ENCODE assay signal across 23 cellular contexts in genomic region chr1:59029366-59029765, GRCh38.
DNase-seq lines count a peak whose midpoint lies in the region; ATAC-seq and TF ChIP-seq lines count a peak whose summit lies in the region.
"Had no signal": no experiment of that assay in that cellular context is flagged by ENCODE, and none has a peak within 500 bp of the region (broad histone marks: within the 10 kb centered on the region; RNA-seq: fewer than 3 reads in every experiment).

No MANE protein-coding gene starts in this region.

- no peaks in the 10 kb centered on the region for H3K36me3 Mint-ChIP-seq in GM23338 (ENCODE audit: low read depth)
- H3K36me3 Mint-ChIP-seq: WTC11 had no signal

- no peak overlapping the region for H3K27ac ChIP-seq in GM23338 (ENCODE audit: low read depth)
- H3K27ac ChIP-seq: C4-2B, dorsolateral prefrontal cortex, heart left ventricle, left ventricle myocardium inferior, RWPE1 had no signal

- H2AFZ ChIP-seq in GM23338 = 0 out of 2 replicates have a peak overlapping the region, but pooled peaks have one; percentile 43

- no peaks in the 10 kb centered on the region for H3K4me1 ChIP-seq in GM23338 (ENCODE audit: insufficient read depth)
- H3K4me1 ChIP-seq in mucosa of stomach (ENCODE audit: control insufficient read depth, insufficient read depth, low read length) = peaks cover 39% of the 10 kb centered on the region
- H3K4me1 ChIP-seq: HAP-1 had no signal

- H3F3A ChIP-seq in GM23338 (replicated peaks; ENCODE audit: low read depth) = no peaks in the 10 kb centered on the region

- H3K27ac Mint-ChIP-seq in GM23338 = no peak overlapping the region
- H3K27ac Mint-ChIP-seq: nephron, WTC11 had no signal

- no peaks in the 10 kb centered on the region for H3K27me3 ChIP-seq in GM23338 (ENCODE audit: insufficient read depth)
- no peaks in the 10 kb centered on the region for H3K27me3 ChIP-seq in mucosa of stomach (ENCODE audit: control insufficient read depth, insufficient read depth, low read length)
- H3K27me3 ChIP-seq in H7 (ENCODE audit: control insufficient read depth, insufficient read depth, low read length) = no peaks in the 10 kb centered on the region
- H3K27me3 ChIP-seq: dorsolateral prefrontal cortex, heart left ventricle had no signal

- H3K36me3 ChIP-seq in GM23338 (ENCODE audit: insufficient read depth) (no peaks in the 10 kb centered on the region), mucosa of stomach (ENCODE audit: control insufficient read depth, insufficient read depth, low read length) (no peaks in the 10 kb centered on the region), H7 (replicated peaks; ENCODE audit: control insufficient read depth, insufficient read depth, low read length) (no peaks in the 10 kb centered on the region)
- H3K36me3 ChIP-seq: HAP-1, heart left ventricle, left ventricle myocardium inferior had no signal

- H3K4me2 ChIP-seq in GM23338 = no peak overlapping the region

- H3K9me3 ChIP-seq in mucosa of stomach (ENCODE audit: control insufficient read depth, low read length) = no peaks in the 10 kb centered on the region
- H3K9me3 ChIP-seq: HAP-1, heart left ventricle, left ventricle myocardium inferior had no signal

- H3K9me2 ChIP-seq in GM23338 (ENCODE audit: insufficient read depth) = peaks cover 12% of the 10 kb centered on the region; the same call in 1 of the 2 replicates

- H3K9me3 Mint-ChIP-seq in GM23338 = no peaks in the 10 kb centered on the region

- H3K4me3 Mint-ChIP-seq in GM23338 = no peak overlapping the region
- H3K4me3 Mint-ChIP-seq: nephron, WTC11 had no signal

- H4K20me1 ChIP-seq in GM23338 (replicated peaks; ENCODE audit: insufficient read depth) = no peaks in the 10 kb centered on the region

- TF ChIP-seq CTCF in GM23338 (conservative IDR thresholded peaks at IDR 0.05; ENCODE audit: low read depth in 2 of 2) = no peak

- H3K4me1 Mint-ChIP-seq in GM23338 = no peaks in the 10 kb centered on the region; the same call in 2 of the 3 replicates
- H3K4me1 Mint-ChIP-seq: WTC11 had no signal

- no peaks in the 10 kb centered on the region for H3K27me3 Mint-ChIP-seq in GM23338 (ENCODE audit: insufficient read depth, low read depth, poor library complexity)

- no peaks in the 10 kb centered on the region for H3K79me2 ChIP-seq in GM23338 (replicated peaks; ENCODE audit: insufficient read depth)

- H3K9ac ChIP-seq in mucosa of stomach (ENCODE audit: low read length) = no peak overlapping the region

- ATAC-seq in GM23338 = no peak
- no peak for ATAC-seq in GM19463 (IDR thresholded peaks at IDR 0.05; ENCODE audit: unreplicated experiment)
- ATAC-seq: heart left ventricle; right cardiac atrium; stimulated activated naive CD8-positive, alpha-beta T cell treated with anti-CD3 and anti-CD28 coated beads, Interleukin-15, Interleukin-2, amounts not matched to agents 100 U/mL and 50 U/mL, for 24 hours; WTC11 had no signal

- no peak overlapping the region for H3K4me3 ChIP-seq in GM23338
- H3K4me3 ChIP-seq in mucosa of stomach (ENCODE audit: low read length) = peak overlapping the region; percentile 5
- H3K4me3 ChIP-seq in H7 (ENCODE audit: insufficient read depth, low read depth, low read length) = no peak overlapping the region
- H3K4me3 ChIP-seq: dorsolateral prefrontal cortex, HAP-1, heart left ventricle, left ventricle myocardium inferior had no signal

- DNase-seq in GM23338 (ENCODE audit: low spot score) (no peak), NCI-H524 treated with DMSO at 0.1 percent for 48 hours (lab: John Stamatoyannopoulos, UW) (peak; percentile 14), dermis microvascular lymphatic vessel endothelial cell (ENCODE audit: low read depth in 2 of 2) (peak; percentile 53 to 84), NCI-H1930 (lab: John Stamatoyannopoulos, UW) (no peak), H7 (no peak), DMS153 treated with DMSO at 0.1 percent for 48 hours (lab: John Stamatoyannopoulos, UW; ENCODE audit: unreplicated experiment) (no peak)
- DNase-seq: activated naive CD4-positive, alpha-beta T cell treated with anti-CD3 and anti-CD28 coated beads, Interleukin-2, amount 50 U/mL, for 16 hours; Calu3; caudate nucleus; dorsolateral prefrontal cortex; heart left ventricle; left ventricle myocardium inferior; NCI-H1105; right cardiac atrium; stimulated activated naive CD8-positive, alpha-beta T cell treated with anti-CD3 and anti-CD28 coated beads, Interleukin-15, Interleukin-2, amounts not matched to agents 100 U/mL and 50 U/mL, for 24 hours; T1000 had no signal

TF ChIP-seq in GM23338, 12 proteins besides CTCF, POLR2A, EP300 and RAD21:
- no peak for TF ChIP-seq NANOG (IDR thresholded peaks at IDR 0.05; ENCODE audit: borderline replicate concordance)

Comparison
In these comparisons a context has a peak if more than half of its experiments do, and no peak if none do; other contexts are left out.
1. DNase-seq: peak in NCI-H524 treated with DMSO at 0.1 percent for 48 hours (single experiment) and dermis microvascular lymphatic vessel endothelial cell (2 of 2); none in GM23338 (single experiment), NCI-H1930 (0 of 2), H7 (single experiment) and DMS153 treated with DMSO at 0.1 percent for 48 hours (single experiment).